Comparison of ENCODE assay signal across 8 cellular contexts in the genomic region with DNA sequence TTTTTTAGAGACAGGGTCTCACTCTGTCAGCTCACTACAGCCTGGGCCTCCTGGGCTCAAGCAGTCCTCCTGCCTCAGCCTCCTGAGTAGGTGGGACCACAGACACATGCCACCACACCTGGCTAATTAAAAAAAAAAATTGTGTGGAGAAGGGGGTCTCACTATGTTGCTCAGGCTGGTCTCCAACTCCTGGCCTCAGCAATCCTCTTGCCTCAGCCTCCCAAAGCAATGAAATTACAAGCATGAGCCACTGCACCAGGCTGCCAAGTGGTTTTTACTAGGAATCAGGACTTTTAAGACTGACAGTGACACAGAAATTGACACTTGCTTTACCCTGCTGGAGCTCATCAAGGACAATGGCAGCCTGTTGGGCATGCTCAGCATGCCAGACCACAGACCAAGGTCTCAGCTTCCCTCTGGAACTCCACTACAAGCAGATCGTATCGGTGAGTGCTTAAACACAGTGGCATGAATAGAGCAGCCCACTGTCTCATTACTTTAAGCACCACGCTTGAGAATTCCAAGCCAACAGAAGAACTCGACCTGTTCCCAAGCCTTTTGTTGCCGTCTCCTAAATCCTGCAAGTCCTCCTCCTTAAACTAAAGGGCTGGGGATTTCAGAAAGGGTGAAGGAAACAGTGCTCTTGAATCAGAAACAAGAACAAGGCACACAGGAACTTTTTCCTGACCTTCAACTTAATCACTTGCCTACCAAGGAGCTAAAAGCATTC. TPM values are rescaled to one million over a fixed set of nuclear protein-coding genes. Genes with fewer than 3 reads are reported as not detected.
DNase-seq lines count a peak whose midpoint lies in the region; ATAC-seq, FAIRE-seq and TF ChIP-seq lines count a peak whose summit lies in the region.

No MANE protein-coding gene starts in this region.

- H3K36me3 ChIP-seq in SJCRH30 (no peaks in the 10 kb centered on the region), iPS-18a (ENCODE audit: control insufficient read depth, low read depth, low read length) (no peaks in the 10 kb centered on the region)

- ATAC-seq in A549 = peak; percentile 12 to 45; a peak in 3 of 6 replicates
- ATAC-seq in GM21619 (IDR thresholded peaks at IDR 0.05; ENCODE audit: unreplicated experiment) = peak; percentile 6
- ATAC-seq in esophagus mucosa = no peak

- H3K4me1 ChIP-seq in A549 (peaks cover 37% of the 10 kb centered on the region), SJCRH30 (no peaks in the 10 kb centered on the region), iPS-18a (ENCODE audit: control insufficient read depth, low read depth, low read length) (peaks cover 6% of the 10 kb centered on the region)

- CTCF ChIA-PET in A549 (lab: Yijun Ruan, JAX) = interaction anchor here (0.5 to 4.1 kb wide), 72 partner anchors 9 to 1960 kb away, joined by 3 to 33 read pairs (median 4); partner anchors contain the start of genes AZI2, EOMES, SLC4A7 and ZCWPW2

- POLR2A ChIA-PET in A549 (lab: Yijun Ruan, JAX) = interaction anchor here (0.6 to 1.8 kb wide), 6 partner anchors 10 to 197 kb away, joined by 3 to 8 read pairs (median 5); partner anchors contain the start of gene SLC4A7

- FAIRE-seq in A549 (lab: Jason Lieb, UNC) = no peak

- no peak for TF ChIP-seq RAD21 in A549 (conservative IDR thresholded peaks at IDR 0.05 in 1 of 2, IDR thresholded peaks at IDR 0.05 in 1 of 2)

- WGBS in A549 (ENCODE audit: missing lambda C conversion rate) = 57% methylated on average over 5 of the region's 5 CpGs

- DNase-seq in A549 (ENCODE audit: low read depth in 1 of 2, low spot score in 1 of 2) (no peak), SJCRH30 (peak; percentile 19 to 48), DMS79 treated with DMSO at 0.1 percent for 48 hours (lab: John Stamatoyannopoulos, UW) (no peak), midbrain (lab: John Stamatoyannopoulos, UW) (no peak), NCI-H1694 treated with DMSO at 0.1 percent for 48 hours (lab: John Stamatoyannopoulos, UW) (no peak)

- no peak overlapping the region for H3K4me3 ChIP-seq in A549
- H3K4me3 ChIP-seq in SJCRH30 = peak overlapping the region; percentile 34
- H3K4me3 ChIP-seq in iPS-18a (ENCODE audit: low read length) = peak overlapping the region; percentile 34

- H3K27ac ChIP-seq in A549 (peak overlapping the region; percentile 76 to 86), SJCRH30 (no peak overlapping the region), iPS-18a (ENCODE audit: low read length) (peak overlapping the region; percentile 17)

- H3K4me2 ChIP-seq in A549 = peak overlapping the region; percentile 66

- H3K9ac ChIP-seq in iPS-18a (ENCODE audit: low read length) = peak overlapping the region; percentile 37

- H3K9me3 ChIP-seq in A549 = no peaks in the 10 kb centered on the region
- no peaks in the 10 kb centered on the region for H3K9me3 ChIP-seq in SJCRH30 (replicated peaks)
- no peaks in the 10 kb centered on the region for H3K9me3 ChIP-seq in iPS-18a (ENCODE audit: control insufficient read depth, low read depth, low read length)

- TF ChIP-seq CTCF in A549 (IDR thresholded peaks at IDR 0.05) = no peak

- no peak for TF ChIP-seq EP300 in A549 (IDR thresholded peaks at IDR 0.05)

- H3K27me3 ChIP-seq in SJCRH30 (no peaks in the 10 kb centered on the region), iPS-18a (ENCODE audit: control insufficient read depth, insufficient read depth, low read length) (no peaks in the 10 kb centered on the region)

- TF ChIP-seq POLR2A in A549 (IDR thresholded peaks at IDR 0.05; ENCODE audit: low read length) = no peak

TF ChIP-seq in A549, 52 proteins besides CTCF, POLR2A, EP300 and RAD21:
- TF ChIP-seq KDM1A (IDR thresholded peaks at IDR 0.05; ENCODE audit: low read depth) (no peak), CBX2 (IDR thresholded peaks at IDR 0.05; ENCODE audit: borderline replicate concordance, low read depth) (no peak), KDM5A (IDR thresholded peaks at IDR 0.05) (no peak), JUNB (IDR thresholded peaks at IDR 0.05) (no peak), ELK1 (IDR thresholded peaks at IDR 0.05; ENCODE audit: low read depth, low read length) (no peak), ZNF302 (CRISPR knock-in tag; IDR thresholded peaks at IDR 0.05) (no peak), PHF8 (IDR thresholded peaks at IDR 0.05; ENCODE audit: borderline replicate concordance, low read depth) (no peak), ZSCAN20 (CRISPR knock-in tag; IDR thresholded peaks at IDR 0.05) (no peak), USF2 (IDR thresholded peaks at IDR 0.05) (no peak), TP53 (CRISPR knock-in tag; IDR thresholded peaks at IDR 0.05) (no peak), SMC3 (IDR thresholded peaks at IDR 0.05) (no peak), SREBF2 (IDR thresholded peaks at IDR 0.05) (no peak), FOSB (CRISPR knock-in tag; IDR thresholded peaks at IDR 0.05) (no peak), POLR2AphosphoS2 (conservative IDR thresholded peaks at IDR 0.05; ENCODE audit: low read length) (no peak)
- TF ChIP-seq, protein P1, sequence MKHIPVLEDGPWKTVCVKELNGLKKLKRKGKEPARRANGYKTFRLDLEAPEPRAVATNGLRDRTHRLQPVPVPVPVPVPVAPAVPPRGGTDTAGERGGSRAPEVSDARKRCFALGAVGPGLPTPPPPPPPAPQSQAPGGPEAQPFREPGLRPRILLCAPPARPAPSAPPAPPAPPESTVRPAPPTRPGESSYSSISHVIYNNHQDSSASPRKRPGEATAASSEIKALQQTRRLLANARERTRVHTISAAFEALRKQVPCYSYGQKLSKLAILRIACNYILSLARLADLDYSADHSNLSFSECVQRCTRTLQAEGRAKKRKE (CRISPR knock-in tag; IDR thresholded peaks at IDR 0.05; ENCODE audit: low read depth) = no peak
- TF ChIP-seq, protein P2, sequence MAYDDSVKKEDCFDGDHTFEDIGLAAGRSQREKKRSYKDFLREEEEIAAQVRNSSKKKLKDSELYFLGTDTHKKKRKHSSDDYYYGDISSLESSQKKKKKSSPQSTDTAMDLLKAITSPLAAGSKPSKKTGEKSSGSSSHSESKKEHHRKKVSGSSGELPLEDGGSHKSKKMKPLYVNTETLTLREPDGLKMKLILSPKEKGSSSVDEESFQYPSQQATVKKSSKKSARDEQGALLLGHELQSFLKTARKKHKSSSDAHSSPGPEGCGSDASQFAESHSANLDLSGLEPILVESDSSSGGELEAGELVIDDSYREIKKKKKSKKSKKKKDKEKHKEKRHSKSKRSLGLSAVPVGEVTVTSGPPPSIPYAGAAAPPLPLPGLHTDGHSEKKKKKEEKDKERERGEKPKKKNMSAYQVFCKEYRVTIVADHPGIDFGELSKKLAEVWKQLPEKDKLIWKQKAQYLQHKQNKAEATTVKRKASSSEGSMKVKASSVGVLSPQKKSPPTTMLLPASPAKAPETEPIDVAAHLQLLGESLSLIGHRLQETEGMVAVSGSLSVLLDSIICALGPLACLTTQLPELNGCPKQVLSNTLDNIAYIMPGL (CRISPR knock-in tag; IDR thresholded peaks at IDR 0.05; ENCODE audit: borderline replicate concordance) = no peak

RNA-seq across cellular contexts. Expression of gene EOMES, which starts 41.4 kb away (rescaled TPM):
- polyA plus RNA-seq in A549 (2011; rRNA removed) = 1.2 and 1.6 TPM in 2 replicates
- 0.57 and 0.74 TPM in 2 replicates for polyA plus RNA-seq in A549 (2012; cell fraction: cytosol; rRNA removed)
- polyA plus RNA-seq in A549 (2012; cell fraction: nucleus; rRNA removed) = 0.72 and 0.87 TPM in 2 replicates
- polyA plus RNA-seq in A549 (2017; fragmentation: RNase III; extraction: RNeasy Plus Mini Kit Qiagen cat#74134 plus additional on column Dnase treatment) = 0.74 to 1.0 TPM (median 0.84 TPM) in 3 replicates
- polyA minus RNA-seq in A549 (2011; rRNA and poly(A)+ RNA removed) = 0.83 and 1.7 TPM in 2 replicates
- total RNA-seq in SJCRH30 (2014; rRNA removed; shearing (Covaris generic)) = not detected in 2 replicates
- total RNA-seq in esophagus mucosa = 0.12 TPM

Comparison
In these comparisons a context has a peak if more than half of its experiments do, and no peak if none do; other contexts are left out.
1. DNase-seq: peak in SJCRH30 (2 of 2); none in A549 (0 of 2), DMS79 treated with DMSO at 0.1 percent for 48 hours (single experiment), midbrain (single experiment) and NCI-H1694 treated with DMSO at 0.1 percent for 48 hours (single experiment).